In the genomic region with DNA sequence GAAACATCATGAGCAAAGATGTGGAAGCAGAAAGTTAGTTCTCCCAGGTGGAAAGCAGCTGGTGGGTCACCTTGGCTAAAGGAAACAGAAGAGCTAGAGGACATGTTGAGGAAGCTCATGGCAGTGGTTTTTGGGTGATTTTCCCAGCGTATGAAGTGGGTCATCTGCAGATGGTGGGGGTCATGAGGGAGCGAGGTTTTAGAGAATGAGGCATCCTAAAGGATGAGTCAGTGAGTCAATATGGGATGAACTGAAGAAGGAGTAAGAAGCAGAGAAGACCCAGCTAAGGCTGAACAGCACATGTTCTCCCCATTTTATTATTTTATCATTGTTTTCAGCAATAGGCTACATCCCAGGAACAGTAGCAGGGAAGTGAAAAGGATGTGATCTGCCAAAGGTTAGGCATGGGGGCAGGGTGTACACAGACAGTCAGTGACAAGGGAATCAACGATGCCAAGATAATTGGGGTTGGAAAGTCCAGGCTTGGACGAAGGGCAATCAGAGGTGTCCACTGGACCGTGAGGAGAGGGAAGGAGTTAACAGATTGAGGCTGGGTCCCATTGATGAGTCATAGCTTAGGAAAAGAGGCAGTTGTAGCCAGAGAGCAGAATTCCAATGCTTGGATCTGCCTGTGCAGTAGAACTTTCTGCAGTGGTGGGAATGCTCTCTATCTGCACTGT, we compare ENCODE assay signal across 16 cellular contexts.
DNase-seq lines count a peak whose midpoint lies in the region; FAIRE-seq and TF ChIP-seq lines count a peak whose summit lies in the region.
"Had no signal": no experiment of that assay in that cellular context is flagged by ENCODE, and none has a peak within 500 bp of the region (broad histone marks: within the 10 kb centered on the region; RNA-seq: fewer than 3 reads in every experiment).

No MANE protein-coding gene starts in this region.

- no peak for TF ChIP-seq CTCF in HFFc6 (IDR thresholded peaks at IDR 0.05)
- TF ChIP-seq CTCF in fibroblast of lung (conservative IDR thresholded peaks at IDR 0.05 in 1 of 2, IDR thresholded peaks at IDR 0.05 in 1 of 2; ENCODE audit: low read depth in 1 of 2, low read length in 2 of 2) = no peak

- no peak overlapping the region for H2AFZ ChIP-seq in fibroblast of lung (ENCODE audit: low read length)

- H3K36me3 Mint-ChIP-seq in HFFc6 (ENCODE audit: low read depth) = peaks cover 17% of the 10 kb centered on the region
- H3K36me3 Mint-ChIP-seq: CD4-positive, CD25-positive, alpha-beta regulatory T cell had no signal

- peaks cover 18% of the 10 kb centered on the region for H3K4me1 Mint-ChIP-seq in HFFc6 (ENCODE audit: low read depth)
- H3K4me1 Mint-ChIP-seq: B cell; CD4-positive, CD25-positive, alpha-beta regulatory T cell had no signal

- no peaks in the 10 kb centered on the region for H3K79me2 ChIP-seq in fibroblast of lung (ENCODE audit: control insufficient read depth, insufficient read depth, low read length)

- no peak overlapping the region for H3K4me3 ChIP-seq in fibroblast of lung (replicated peaks in 1 of 4; ENCODE audit: control extremely low read depth in 1 of 4, insufficient read depth in 1 of 4, low read depth in 3 of 4, low read length in 4 of 4)

- no peaks in the 10 kb centered on the region for H3K9me3 ChIP-seq in fibroblast of lung (ENCODE audit: control insufficient read depth, insufficient read depth, low read depth, low read length)

- H4K20me1 ChIP-seq in fibroblast of lung (ENCODE audit: control insufficient read depth, extremely low read depth, insufficient read depth, low read length) = no peaks in the 10 kb centered on the region

- H3K4me3 Mint-ChIP-seq in HFFc6 = no peak overlapping the region
- H3K4me3 Mint-ChIP-seq: B cell; CD4-positive, CD25-positive, alpha-beta regulatory T cell had no signal

- no peak overlapping the region for H3K27ac ChIP-seq in fibroblast of lung (ENCODE audit: insufficient read depth, low read length)
- H3K27ac ChIP-seq in caudate nucleus (ENCODE audit: low read depth, low read length) = no peak overlapping the region
- H3K27ac ChIP-seq: KMS-11 had no signal

- peak overlapping the region; percentile 35 for H3K27ac Mint-ChIP-seq in HFFc6
- H3K27ac Mint-ChIP-seq: B cell; CD4-positive, CD25-positive, alpha-beta regulatory T cell had no signal

- peaks cover 5% of the 10 kb centered on the region for H3K4me1 ChIP-seq in fibroblast of lung (ENCODE audit: control insufficient read depth, extremely low read depth, insufficient read depth, low read length)

- peak overlapping the region; percentile 11 for H3K4me2 ChIP-seq in fibroblast of lung (ENCODE audit: extremely low read depth, insufficient read depth, low read length)
- H3K4me2 ChIP-seq: KMS-11 had no signal

- FAIRE-seq in RCC 7860 (lab: Jason Lieb, UNC) (peak; percentile 50), urothelium cell line (lab: Jason Lieb, UNC) (peak; percentile 37)

- no peaks in the 10 kb centered on the region for H3K9me3 Mint-ChIP-seq in HFFc6

- no peaks in the 10 kb centered on the region for H3K36me3 ChIP-seq in fibroblast of lung (ENCODE audit: control insufficient read depth, insufficient read depth, low read length)

- DNase-seq in HFFc6 = no peak
- DNase-seq in RCC 7860 (ENCODE audit: low spot score) = peak; percentile 56
- peak in 1 of 2 donors; percentile 49 for DNase-seq in fibroblast of lung (ENCODE audit: low read depth in 2 of 2)
- DNase-seq in urothelium cell line (ENCODE audit: low spot score) = no peak
- DNase-seq in activated CD8-positive, alpha-beta memory T cell treated with anti-CD3 and anti-CD28 coated beads, Interleukin-2, amount 50 U/mL, for 4 hours = no peak
- no peak for DNase-seq in caudate nucleus (lab: John Stamatoyannopoulos, UW)
- DNase-seq in DMS153 (lab: John Stamatoyannopoulos, UW) = no peak
- DNase-seq: CD4-positive, CD25-positive, alpha-beta regulatory T cell; DMS53; MM.1S; NCI-H1105 treated with DMSO at 0.1 percent for 48 hours; NCI-H187; NCI-H446; NCI-H69 had no signal

- H3K9ac ChIP-seq in fibroblast of lung (ENCODE audit: insufficient read depth, low read length) = no peak overlapping the region
- H3K9ac ChIP-seq: KMS-11 had no signal

- H3K27me3 Mint-ChIP-seq in HFFc6 (ENCODE audit: insufficient read depth) = no peaks in the 10 kb centered on the region

- no peaks in the 10 kb centered on the region for H3K27me3 ChIP-seq in fibroblast of lung (ENCODE audit: control insufficient read depth, insufficient read depth, low read length)
